19 cellular contexts compared by ENCODE assay signal in the genomic region with DNA sequence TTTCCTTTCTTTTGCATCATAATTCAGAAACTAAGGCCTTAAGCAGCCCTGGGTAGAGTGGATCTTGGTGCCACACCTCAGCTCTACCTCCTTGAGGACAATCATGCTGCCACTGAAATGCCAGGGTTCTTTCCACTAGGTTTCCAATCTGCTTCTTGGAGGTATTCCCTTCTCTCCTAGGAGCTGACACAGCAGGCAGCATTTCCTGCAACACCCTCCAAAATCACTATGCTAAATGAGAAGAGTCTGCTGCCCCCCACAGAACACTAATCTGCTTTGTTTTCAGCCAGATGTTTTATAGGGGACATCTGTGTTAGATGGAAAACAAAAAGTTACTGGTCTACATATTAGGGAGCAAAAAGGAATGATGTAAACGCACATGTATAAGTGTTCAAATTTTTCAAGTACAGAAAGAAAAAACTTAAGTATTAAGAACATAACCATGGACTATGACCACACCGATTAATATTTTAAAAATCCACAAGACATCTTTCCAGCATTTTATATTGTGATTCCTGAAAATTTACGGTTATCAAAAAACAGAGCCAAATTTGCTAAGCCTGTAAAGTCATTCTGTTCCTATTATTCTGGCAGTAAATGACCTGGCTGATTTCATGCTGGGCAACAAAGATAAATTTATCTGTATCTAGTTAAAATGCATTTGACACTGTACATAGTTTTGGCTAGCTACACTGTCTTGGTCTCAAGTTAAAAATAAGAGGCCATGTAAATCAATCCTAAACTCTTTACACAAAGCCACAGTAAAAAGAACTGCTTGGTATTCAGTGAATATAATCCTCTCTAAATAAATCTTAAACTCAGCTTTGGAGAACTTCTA.
DNase-seq lines count a peak whose midpoint lies in the region; ATAC-seq and TF ChIP-seq lines count a peak whose summit lies in the region.
"Had no signal": no experiment of that assay in that cellular context is flagged by ENCODE, and none has a peak within 500 bp of the region (broad histone marks: within the 10 kb centered on the region; RNA-seq: fewer than 3 reads in every experiment).

No MANE protein-coding gene starts in this region.

- no peak for TF ChIP-seq CTCF in BJ (IDR thresholded peaks at IDR 0.05; ENCODE audit: insufficient read depth, low read depth, low read length)
- TF ChIP-seq CTCF in endodermal cell (conservative IDR thresholded peaks at IDR 0.05), result no peak
- TF ChIP-seq CTCF in mesothelial cell of epicardium (IDR thresholded peaks at IDR 0.05; ENCODE audit: unreplicated experiment), result no peak
- TF ChIP-seq CTCF in endothelial cell (IDR thresholded peaks at IDR 0.05; ENCODE audit: unreplicated experiment), result no peak
- TF ChIP-seq CTCF in left lung (IDR thresholded peaks at IDR 0.05), result no peak

- peak overlapping the region; percentile 7 for H3K27ac Mint-ChIP-seq in endodermal cell
- H3K27ac Mint-ChIP-seq in mesothelial cell of epicardium, result peak overlapping the region; percentile 67
- H3K27ac Mint-ChIP-seq in endothelial cell (ENCODE audit: unreplicated experiment), result no peak overlapping the region

- no peaks in the 10 kb centered on the region for H3K36me3 Mint-ChIP-seq in endodermal cell (ENCODE audit: low read depth)
- peaks cover 3% of the 10 kb centered on the region for H3K36me3 Mint-ChIP-seq in mesothelial cell of epicardium
- no peaks in the 10 kb centered on the region for H3K36me3 Mint-ChIP-seq in endothelial cell (ENCODE audit: low read depth, unreplicated experiment)

- H3K9ac ChIP-seq in SK-N-MC (ENCODE audit: insufficient read length) (no peak overlapping the region), endodermal cell (ENCODE audit: extremely low read depth, low read length, poor library complexity, severe bottlenecking) (no peak overlapping the region)

- intact Hi-C loops in left lung (cut with DNase I), result no loop called here

- 60% methylated on average over 3 of the region's 3 CpGs; no CpG with 5 or more reads in 1 of the 2 experiments for WGBS in endodermal cell (ENCODE audit: insufficient coverage in 1 of 2, insufficient read length in 1 of 2), 2 experiments

- no peaks in the 10 kb centered on the region for H3K4me1 ChIP-seq in endodermal cell (ENCODE audit: control insufficient read depth, insufficient read depth, low read length)
- H3K4me1 ChIP-seq in left lung, result no peaks in the 10 kb centered on the region

- peaks cover 3% of the 10 kb centered on the region for H3K9me3 Mint-ChIP-seq in endodermal cell
- H3K9me3 Mint-ChIP-seq in mesothelial cell of epicardium, result peaks cover 4% of the 10 kb centered on the region
- no peaks in the 10 kb centered on the region for H3K9me3 Mint-ChIP-seq in endothelial cell (ENCODE audit: unreplicated experiment)

- no peaks in the 10 kb centered on the region for H3K27me3 ChIP-seq in BJ (ENCODE audit: control insufficient read depth, insufficient read depth, low read length)
- H3K27me3 ChIP-seq in endodermal cell (ENCODE audit: control insufficient read depth, insufficient read depth, low read length, poor library complexity, severe bottlenecking), result no peaks in the 10 kb centered on the region
- H3K27me3 ChIP-seq in left lung, result no peaks in the 10 kb centered on the region
- H3K27me3 ChIP-seq: MG63 had no signal

- H3K36me3 ChIP-seq in BJ (ENCODE audit: control insufficient read depth, insufficient read depth, low read length), result no peaks in the 10 kb centered on the region
- H3K36me3 ChIP-seq in SK-N-MC (ENCODE audit: insufficient read depth, low read length), result no peaks in the 10 kb centered on the region
- no peaks in the 10 kb centered on the region for H3K36me3 ChIP-seq in endodermal cell (ENCODE audit: control insufficient read depth, insufficient read depth, low read length)
- H3K36me3 ChIP-seq in left lung, result no peaks in the 10 kb centered on the region
- H3K36me3 ChIP-seq: MG63 had no signal

- no peak overlapping the region for H3K4me3 ChIP-seq in BJ (ENCODE audit: low read depth, low read length)
- peak overlapping the region; percentile 3; the same call in 1 of the 2 replicates for H3K4me3 ChIP-seq in SK-N-MC
- no peak overlapping the region for H3K4me3 ChIP-seq in endodermal cell (ENCODE audit: low read length)
- no peak overlapping the region for H3K4me3 ChIP-seq in left lung
- H3K4me3 ChIP-seq: MG63 had no signal

- H3K9me3 ChIP-seq in SK-N-MC (ENCODE audit: low read depth, low read length), result no peaks in the 10 kb centered on the region
- H3K9me3 ChIP-seq in endodermal cell (ENCODE audit: control insufficient read depth, low read length), result no peaks in the 10 kb centered on the region
- peaks cover 0 to 5% of the 10 kb centered on the region in 2 donors for H3K9me3 ChIP-seq in left lung
- H3K9me3 ChIP-seq: MG63 had no signal

- POLR2A ChIA-PET in BJ (lab: Charles Lee), result no interaction called here

- H3K27ac ChIP-seq in SK-N-MC, result no peak overlapping the region; the same call in 1 of the 2 replicates
- H3K27ac ChIP-seq in endodermal cell (ENCODE audit: low read depth, low read length), result no peak overlapping the region
- peak overlapping the region in 1 of 2 donors; percentile 30 for H3K27ac ChIP-seq in left lung
- H3K27ac ChIP-seq: C4-2B had no signal

- H3K4me1 Mint-ChIP-seq in endodermal cell, result peaks cover 17% of the 10 kb centered on the region
- H3K4me1 Mint-ChIP-seq in mesothelial cell of epicardium, result peaks cover 46% of the 10 kb centered on the region
- peaks cover 2% of the 10 kb centered on the region for H3K4me1 Mint-ChIP-seq in endothelial cell (ENCODE audit: unreplicated experiment)

- H3K27me3 Mint-ChIP-seq in endodermal cell (ENCODE audit: insufficient read depth) (no peaks in the 10 kb centered on the region), mesothelial cell of epicardium (ENCODE audit: low read depth) (no peaks in the 10 kb centered on the region), endothelial cell (ENCODE audit: unreplicated experiment) (no peaks in the 10 kb centered on the region)

- ATAC-seq in GM19455 (IDR thresholded peaks at IDR 0.05; ENCODE audit: unreplicated experiment) (no peak), left lung (no peak), HG03097 (IDR thresholded peaks at IDR 0.05; ENCODE audit: low FRiP score, unreplicated experiment) (no peak)

- CTCF ChIA-PET in BJ (lab: Yijun Ruan, JAX), result no interaction called here

- DNase-seq in BJ (ENCODE audit: low read depth) (peak; percentile 37), SK-N-MC (ENCODE audit: low read depth, low spot score) (no peak), endodermal cell (no peak), mesothelial cell of epicardium (ENCODE audit: low spot score in 2 of 2, unreplicated experiment in 2 of 2) (no peak), endothelial cell (ENCODE audit: low spot score) (no peak), left lung (no peak)
- DNase-seq: COR-L47, DMS79 treated with DMSO at 0.1 percent for 48 hours, GF-D8, GOT3, MG63, NCI-H1092 treated with DMSO at 0.1 percent for 48 hours, NCI-H187, NCI-H2171, NCI-H510A treated with DMSO at 0.1 percent for 48 hours, SHP77 treated with DMSO at 0.1 percent for 48 hours had no signal

- H3K4me3 Mint-ChIP-seq in endodermal cell, result no peak overlapping the region
- H3K4me3 Mint-ChIP-seq in mesothelial cell of epicardium, result no peak overlapping the region
- H3K4me3 Mint-ChIP-seq in endothelial cell (ENCODE audit: unreplicated experiment), result no peak overlapping the region
